ENCODE assay signal across 2 cellular contexts in genomic region chr18:42706618-42707017, GRCh38.
TF ChIP-seq lines count a peak whose summit lies in the region.

No MANE protein-coding gene starts in this region.

TF ChIP-seq in GM23338, 12 proteins besides CTCF, POLR2A, EP300 and RAD21 (continued from another document):
- TF ChIP-seq REST (IDR thresholded peaks at IDR 0.05; ENCODE audit: unreplicated experiment) (no peak), JUNB (IDR thresholded peaks at IDR 0.05; ENCODE audit: unreplicated experiment) (no peak), EZH2phosphoT487 (IDR thresholded peaks at IDR 0.05; ENCODE audit: unreplicated experiment) (no peak), CREB1 (CRISPR knock-in tag; IDR thresholded peaks at IDR 0.05; ENCODE audit: low read depth) (no peak), ETS1 (IDR thresholded peaks at IDR 0.05) (no peak), POLR2AphosphoS5 (IDR thresholded peaks at IDR 0.05; ENCODE audit: low read depth) (no peak), STAT1 (IDR thresholded peaks at IDR 0.05; ENCODE audit: unreplicated experiment) (no peak), ZNF462 (CRISPR knock-in tag; IDR thresholded peaks at IDR 0.05) (no peak), EZH2 (IDR thresholded peaks at IDR 0.05; ENCODE audit: low read depth, unreplicated experiment) (no peak), ZNF331 (CRISPR knock-in tag; IDR thresholded peaks at IDR 0.05; ENCODE audit: low read depth) (no peak), NANOG (IDR thresholded peaks at IDR 0.05; ENCODE audit: borderline replicate concordance) (no peak)

TF ChIP-seq in GM12878, 131 proteins besides CTCF, POLR2A, EP300 and RAD21 (continued from another document):
- TF ChIP-seq MLLT1 (IDR thresholded peaks at IDR 0.05) = no peak
- TF ChIP-seq RAD51 (IDR thresholded peaks at IDR 0.05) = no peak
